ENCODE assay signal across 1 cellular context in genomic region chr2:42830922-42831574, GRCh38.
TF ChIP-seq lines count a peak whose summit lies in the region.

No MANE protein-coding gene starts in this region.

TF ChIP-seq in GM23338, 12 proteins besides CTCF, POLR2A, EP300 and RAD21 (continued from another document):
- TF ChIP-seq ZNF462 (CRISPR knock-in tag; IDR thresholded peaks at IDR 0.05) (no peak), REST (IDR thresholded peaks at IDR 0.05; ENCODE audit: unreplicated experiment) (no peak), EZH2phosphoT487 (IDR thresholded peaks at IDR 0.05; ENCODE audit: unreplicated experiment) (no peak), ZNF331 (CRISPR knock-in tag; IDR thresholded peaks at IDR 0.05; ENCODE audit: low read depth) (no peak), EZH2 (IDR thresholded peaks at IDR 0.05; ENCODE audit: low read depth, unreplicated experiment) (no peak), POLR2AphosphoS5 (IDR thresholded peaks at IDR 0.05; ENCODE audit: low read depth) (no peak), CREB1 (CRISPR knock-in tag; IDR thresholded peaks at IDR 0.05; ENCODE audit: low read depth) (no peak)
